Comparison of ENCODE assay signal across 8 cellular contexts in the genomic region with DNA sequence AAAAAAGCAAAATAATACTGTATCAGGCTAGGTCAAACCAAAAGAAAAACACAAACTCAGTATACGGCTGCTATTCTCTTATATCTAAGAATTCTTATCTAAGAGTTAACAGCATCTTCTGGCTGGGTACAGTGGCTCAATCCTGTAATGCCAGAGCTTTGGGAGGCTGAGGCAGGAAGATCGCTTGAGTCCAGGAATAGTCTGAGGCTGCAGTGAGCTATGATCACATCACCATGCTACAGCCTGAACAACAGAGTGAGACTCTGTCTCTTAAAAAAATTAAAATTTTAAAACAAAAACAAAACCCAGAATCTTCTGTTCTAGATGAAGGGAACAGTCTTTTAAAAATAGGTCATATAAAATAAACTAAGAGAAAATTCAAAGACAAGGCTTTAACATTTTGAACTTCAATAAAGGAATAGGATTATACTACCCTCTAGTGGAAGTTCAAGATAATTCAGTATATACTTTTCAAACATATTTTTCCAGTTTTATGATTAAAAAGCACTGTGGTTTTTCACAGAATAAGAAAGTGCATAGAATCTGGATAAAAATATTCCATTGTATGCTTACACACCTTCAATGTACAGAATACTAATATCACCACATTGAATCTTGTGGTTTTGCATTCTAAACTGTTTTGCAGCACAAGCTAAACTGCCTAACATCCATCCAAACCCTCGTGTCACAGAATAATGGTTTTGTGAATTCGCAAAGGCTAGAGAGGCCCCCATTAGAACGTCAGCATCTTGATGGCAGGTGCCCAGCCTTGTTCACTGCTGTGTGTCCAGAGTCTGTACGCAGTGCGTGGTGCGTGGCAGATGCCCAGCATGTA. TPM values are rescaled to one million over a fixed set of nuclear protein-coding genes. Genes with fewer than 3 reads are reported as not detected.
DNase-seq lines count a peak whose midpoint lies in the region; ATAC-seq and TF ChIP-seq lines count a peak whose summit lies in the region.

No MANE protein-coding gene starts in this region.

- H3K9me3 ChIP-seq in ascending aorta, result no peaks in the 10 kb centered on the region

- H3K4me3 ChIP-seq in ascending aorta, result no peak overlapping the region

- peaks cover 0 to 5% of the 10 kb centered on the region in 2 donors for H3K4me1 ChIP-seq in ascending aorta

- ATAC-seq in left lobe of liver, result peak; percentile 64
- no peak for ATAC-seq in GM18909 (IDR thresholded peaks at IDR 0.05; ENCODE audit: poor library complexity, unreplicated experiment)
- ATAC-seq in HG03108 (IDR thresholded peaks at IDR 0.05; ENCODE audit: unreplicated experiment), result no peak

- DNase-seq in G401 (ENCODE audit: low spot score) (peak; percentile 70), NCI-H128 (lab: John Stamatoyannopoulos, UW; ENCODE audit: unreplicated experiment) (peak; percentile 11), ascending aorta (ENCODE audit: low spot score in 2 of 2) (no peak), left lobe of liver (ENCODE audit: low spot score) (no peak), GOT3 (lab: John Stamatoyannopoulos, UW) (no peak), activated T-cell treated with anti-CD3 and anti-CD28 coated beads for 4 hours (no peak)

- intact Hi-C loops in ascending aorta (cut with DNase I), result loop anchor here (5.0 kb wide), 1 partner anchor 131 kb away; no protein-coding TSS in a partner anchor

- H3K36me3 ChIP-seq in ascending aorta, result no peaks in the 10 kb centered on the region

- TF ChIP-seq CTCF in ascending aorta (IDR thresholded peaks at IDR 0.05), result peak; percentile 45 to 79 (median 54)

- no peaks in the 10 kb centered on the region for H3K27me3 ChIP-seq in ascending aorta

- in situ Hi-C loops in G401 (cut with HindIII; ENCODE audit: low sequenced_read_pairs), result no loop called here

- peak overlapping the region in 1 of 2 donors; percentile 19 for H3K27ac ChIP-seq in ascending aorta

RNA-seq across cellular contexts. Expression of a gene that starts 39.3 kb away (rescaled TPM):
- 5.4 TPM in 2 replicates for total RNA-seq in G401 (2014; rRNA removed; shearing (Covaris generic))
- 5.6 TPM for total RNA-seq in ascending aorta
- total RNA-seq in left lobe of liver, result 4.3 TPM

Comparison
In these comparisons a context has a peak if more than half of its experiments do, and no peak if none do; other contexts are left out.
1. DNase-seq: peak in G401 (single experiment) and NCI-H128 (single experiment); none in ascending aorta (0 of 2), left lobe of liver (single experiment), GOT3 (single experiment) and activated T-cell treated with anti-CD3 and anti-CD28 coated beads for 4 hours (single experiment).